19 cellular contexts compared by ENCODE assay signal in the genomic region with DNA sequence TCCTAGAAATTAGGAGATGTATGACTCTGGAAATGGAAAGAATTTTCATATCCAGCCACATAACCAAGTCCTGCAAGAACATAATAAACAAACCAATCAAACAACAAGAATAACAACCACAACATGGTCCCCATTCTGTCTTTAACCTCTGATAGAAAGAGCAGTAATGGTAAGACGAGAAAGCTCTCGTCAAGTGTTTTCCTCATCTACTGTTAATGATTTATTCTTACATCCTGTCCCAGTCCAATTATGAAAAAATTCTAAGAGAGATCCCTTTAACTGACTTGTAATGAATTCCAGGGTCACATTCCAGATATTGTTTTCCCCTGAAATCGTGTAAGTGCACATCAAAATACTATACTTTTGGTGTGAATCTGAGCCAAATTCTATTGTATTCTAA. TPM values are rescaled to one million over a fixed set of nuclear protein-coding genes. Genes with fewer than 3 reads are reported as not detected.
"Had no signal": no experiment of that assay in that cellular context is flagged by ENCODE, and none has a peak within 500 bp of the region (broad histone marks: within the 10 kb centered on the region; RNA-seq: fewer than 3 reads in every experiment).

No MANE protein-coding gene starts in this region.

RNA-seq across cellular contexts. Expression of gene GOLGA8F, which starts 57.1 kb away (rescaled TPM):
- total RNA-seq: naive thymus-derived CD4-positive, alpha-beta T cell; natural killer cell; occipital lobe; ovary; posterior vena cava; prostate gland; pulmonary artery endothelial cell; right atrium auricular region; sciatic nerve; stomach; subcutaneous adipose tissue; temporal lobe; thoracic aorta; thyroid gland; tibial nerve; upper lobe of left lung; ureter; vagina had no signal
- polyA plus RNA-seq: naive thymus-derived CD4-positive, alpha-beta T cell; neural cell; ovary; stomach had no signal
